28 cellular contexts compared by ENCODE assay signal in genomic region chr6:31419842-31420241, GRCh38. TPM values are rescaled to one million over a fixed set of nuclear protein-coding genes. Genes with fewer than 3 reads are reported as not detected.
DNase-seq lines count a peak whose midpoint lies in the region; ATAC-seq, FAIRE-seq and TF ChIP-seq lines count a peak whose summit lies in the region.
"Had no signal": no experiment of that assay in that cellular context is flagged by ENCODE, and none has a peak within 500 bp of the region (broad histone marks: within the 10 kb centered on the region; RNA-seq: fewer than 3 reads in every experiment).

No MANE protein-coding gene starts in this region.

- H3K36me3 ChIP-seq in pancreas (peaks cover 0 to 14% (median 3%) of the 10 kb centered on the region in 3 donors), kidney (ENCODE audit: control insufficient read depth in 1 of 2, insufficient read depth in 2 of 2, low read length in 2 of 2) (peaks cover 10 to 17% of the 10 kb centered on the region in 2 donors)
- H3K36me3 ChIP-seq: BE2C, cardiac muscle cell, WERI-Rb-1 had no signal

- no peak overlapping the region for H3K27ac ChIP-seq in pancreas
- no peak overlapping the region for H3K27ac ChIP-seq in kidney (ENCODE audit: low read depth in 2 of 2, low read length in 2 of 2)
- H3K27ac ChIP-seq: cardiac muscle cell, coronary artery, neutrophil, PC-9, transverse colon, WERI-Rb-1 had no signal

- no peak for TF ChIP-seq CTCF in NB4 (IDR thresholded peaks at IDR 0.05; ENCODE audit: low read depth, low read length)
- no peak for TF ChIP-seq CTCF in choroid plexus epithelial cell (conservative IDR thresholded peaks at IDR 0.05; ENCODE audit: low read depth, low read length)
- TF ChIP-seq CTCF in progenitor cell of endocrine pancreas (IDR thresholded peaks at IDR 0.05; ENCODE audit: unreplicated experiment), result no peak
- TF ChIP-seq CTCF in pancreas (IDR thresholded peaks at IDR 0.05), result no peak
- TF ChIP-seq CTCF in kidney (IDR thresholded peaks at IDR 0.05; ENCODE audit: borderline replicate concordance, extremely low read depth, insufficient read depth), result no peak

- ATAC-seq in pancreas, result no peak
- ATAC-seq in HG03139 (IDR thresholded peaks at IDR 0.05; ENCODE audit: unreplicated experiment), result no peak
- no peak for ATAC-seq in HG02938 (IDR thresholded peaks at IDR 0.05; ENCODE audit: unreplicated experiment)

- H3K27ac Mint-ChIP-seq in progenitor cell of endocrine pancreas, result peak overlapping the region; percentile 7
- H3K27ac Mint-ChIP-seq: activated naive CD4-positive, alpha-beta T cell treated with anti-CD3 and anti-CD28 coated beads, Interleukin-2, amount 50 U/mL, for 72 hours had no signal

- H3K9me3 ChIP-seq in pancreas (no peaks in the 10 kb centered on the region), kidney (ENCODE audit: control insufficient read depth in 1 of 2, low read length in 2 of 2) (no peaks in the 10 kb centered on the region)
- H3K9me3 ChIP-seq: BE2C, neutrophil, transverse colon had no signal

- no peaks in the 10 kb centered on the region for H3K27me3 ChIP-seq in pancreas
- H3K27me3 ChIP-seq: cardiac muscle cell, transverse colon had no signal

- H3K4me3 Mint-ChIP-seq in progenitor cell of endocrine pancreas (ENCODE audit: low read depth), result no peak overlapping the region
- H3K4me3 Mint-ChIP-seq: naive B cell had no signal

- no peak for FAIRE-seq in pancreas (lab: Jason Lieb, UNC)
- no peak for FAIRE-seq in kidney (lab: Jason Lieb, UNC)

- H3K4me1 ChIP-seq in pancreas (no peaks in the 10 kb centered on the region), kidney (ENCODE audit: control insufficient read depth in 1 of 2, insufficient read depth in 1 of 2, low read depth in 1 of 2, low read length in 2 of 2) (no peaks in the 10 kb centered on the region)
- H3K4me1 ChIP-seq: BE2C, transverse colon had no signal

- intact Hi-C loops in pancreas (cut with DNase I) (no loop called here), kidney (cut with DNase I) (no loop called here)

- no peak overlapping the region for H3K9ac ChIP-seq in kidney (ENCODE audit: low read length in 2 of 2)

- 22 to 24% methylated on average over 2 of the region's 2 CpGs for WGBS in pancreas, 2 donors

- peaks cover 7% of the 10 kb centered on the region for H3K36me3 Mint-ChIP-seq in progenitor cell of endocrine pancreas (ENCODE audit: insufficient read depth)

- no peaks in the 10 kb centered on the region for H3K9me3 Mint-ChIP-seq in progenitor cell of endocrine pancreas (ENCODE audit: low read depth)

- H3K4me3 ChIP-seq in NB4 (ENCODE audit: low read depth, low read length) (no peak overlapping the region), choroid plexus epithelial cell (ENCODE audit: low read depth, low read length) (no peak overlapping the region), pancreas (no peak overlapping the region), kidney (ENCODE audit: low read length in 2 of 2) (no peak overlapping the region)
- H3K4me3 ChIP-seq: cardiac muscle cell, coronary artery, PC-9, transverse colon had no signal

- no peak for TF ChIP-seq POLR2A in NB4 (IDR thresholded peaks at IDR 0.05; ENCODE audit: extremely low read depth, insufficient read length)

- peaks cover 18% of the 10 kb centered on the region for H3K27me3 Mint-ChIP-seq in progenitor cell of endocrine pancreas
- H3K27me3 Mint-ChIP-seq: naive B cell had no signal

- DNase-seq in Daoy (ENCODE audit: low read depth) (peak; percentile 25), NB4 (ENCODE audit: low read depth) (peak; percentile 57), choroid plexus epithelial cell (ENCODE audit: low read depth) (peak; percentile 47), progenitor cell of endocrine pancreas (ENCODE audit: low spot score, unreplicated experiment) (no peak), pancreas (no peak), kidney (no peak)
- DNase-seq: activated CD4-positive, alpha-beta T cell treated with anti-CD3 and anti-CD28 coated beads for 4 hours; anterior cingulate cortex; BE2C; DMS153; effector memory CD4-positive, alpha-beta T cell; H7; islet precursor cell; Kasumi-1; naive B cell; NCI-H1694 treated with DMSO at 0.1 percent for 48 hours; NCI-H524 treated with DMSO at 0.1 percent for 48 hours; PC-9; SHP77 treated with DMSO at 0.1 percent for 48 hours; stimulated activated CD4-positive, alpha-beta T cell treated with anti-CD3 and anti-CD28 coated beads, Interleukin-4, amount 100 ng/mL, for 24 hours; transverse colon; WERI-Rb-1 had no signal

- H3K4me1 Mint-ChIP-seq in progenitor cell of endocrine pancreas (ENCODE audit: low read depth), result no peaks in the 10 kb centered on the region

RNA-seq across cellular contexts. Expression of gene MICA, which starts 16.4 kb away (rescaled TPM):
- total RNA-seq in Daoy (2014; rRNA removed; shearing (Covaris generic)), result 34.9 and 44.1 TPM in 2 replicates
- 8.9 and 10.1 TPM in 2 replicates for total RNA-seq in progenitor cell of endocrine pancreas
- 10 to 100 TPM in 1 of 6 donors, 1 to 10 TPM in 5; 4.8 to 15.8 (median 5.7) TPM for total RNA-seq in pancreas
- polyA plus RNA-seq in pancreas, result 10 to 100 TPM; 13.6 to 22.6 TPM
- 27.5 TPM for total RNA-seq in kidney
- polyA plus RNA-seq in kidney (ENCODE audit: insufficient read depth, low read depth, low replicate concordance), result 34.7 TPM

Comparison
In these comparisons a context has a peak if more than half of its experiments do, and no peak if none do; other contexts are left out.
1. DNase-seq: peak in Daoy (single experiment), NB4 (single experiment) and choroid plexus epithelial cell (single experiment); none in progenitor cell of endocrine pancreas (single experiment), pancreas (0 of 6) and kidney (single experiment).